Comparison of ENCODE assay signal across 8 cellular contexts in the genomic region with DNA sequence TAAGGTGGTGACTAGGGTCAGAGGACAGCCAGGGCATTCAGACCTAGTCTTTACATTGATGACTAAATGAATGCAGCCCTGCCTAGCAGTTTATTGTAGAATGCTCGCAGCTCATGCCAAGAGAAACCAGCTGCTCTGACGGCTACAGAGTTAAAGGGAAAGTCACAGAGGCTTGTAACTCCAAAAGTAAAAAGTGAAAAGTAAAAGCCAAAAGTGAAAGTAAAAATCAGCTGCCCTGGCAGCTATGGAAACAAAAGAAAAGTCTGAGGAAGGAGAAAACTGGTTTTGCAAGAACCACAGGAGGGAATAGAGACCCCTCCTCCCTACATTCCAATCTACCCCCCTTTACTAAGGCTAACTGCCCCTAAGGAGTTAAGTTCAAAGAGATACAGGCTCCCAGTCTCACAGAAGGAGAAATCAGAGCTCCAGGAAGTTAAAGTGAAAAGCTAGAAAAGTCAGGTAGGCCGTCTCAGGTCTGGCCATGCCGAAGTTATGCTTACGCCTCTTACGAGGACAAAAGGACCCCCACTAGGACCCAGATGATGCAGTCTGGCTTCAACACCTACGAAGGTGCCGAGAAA. TPM values are rescaled to one million over a fixed set of nuclear protein-coding genes. Genes with fewer than 3 reads are reported as not detected.
A peak's percentile ranks its signal among the peaks of the same experiment; 100 is the strongest.
DNase-seq lines count a peak whose midpoint lies in the region; ATAC-seq, FAIRE-seq and TF ChIP-seq lines count a peak whose summit lies in the region.

No MANE protein-coding gene starts in this region.

- peak; percentile 86 for FAIRE-seq in GM12892 (lab: Jason Lieb, UNC)

- TF ChIP-seq POLR2A in GM12892 (IDR thresholded peaks at IDR 0.05; ENCODE audit: low read depth, low read length) (no peak), prostate gland (IDR thresholded peaks at IDR 0.05) (no peak)

- peak overlapping the region; percentile 78 for H3K27ac Mint-ChIP-seq in WTC11

- peak overlapping the region in 1 of 2 donors; percentile 13 for H3K4me3 ChIP-seq in prostate gland

- DNase-seq in GM12892 (ENCODE audit: insufficient read length) = no peak
- no peak for DNase-seq in WTC11 (ENCODE audit: low spot score)
- DNase-seq in Right ventricle myocardium superior = no peak
- peak; percentile 5 for DNase-seq in prostate gland (ENCODE audit: low spot score)
- no peak for DNase-seq in NCI-H187 (lab: John Stamatoyannopoulos, UW)
- DNase-seq in GM19238 (ENCODE audit: insufficient read length, low spot score) = no peak

- no peaks in the 10 kb centered on the region for H3K36me3 Mint-ChIP-seq in WTC11

- TF ChIP-seq CTCF in WTC11 (IDR thresholded peaks at IDR 0.05) (no peak), prostate gland (IDR thresholded peaks at IDR 0.05) (no peak)

- H3K4me1 Mint-ChIP-seq in WTC11 = peaks cover 45% of the 10 kb centered on the region

- ATAC-seq in WTC11 = peak; percentile 91
- ATAC-seq in Right ventricle myocardium superior (ENCODE audit: poor library complexity) = peak; percentile 22
- ATAC-seq in esophagus mucosa = no peak
- no peak for ATAC-seq in GM18858 (IDR thresholded peaks at IDR 0.05; ENCODE audit: unreplicated experiment)

- CTCF ChIA-PET in WTC11 (lab: Charles Lee) = interaction anchor here (0.6 to 1.3 kb wide), 5 partner anchors 18 to 569 kb away, joined by 3 to 10 read pairs (median 3); no protein-coding TSS in a partner anchor

- peak overlapping the region; percentile 65 for H3K4me3 Mint-ChIP-seq in WTC11

- H3K4me1 ChIP-seq in prostate gland (replicated peaks) = no peaks in the 10 kb centered on the region

- WGBS in prostate gland = 4% methylated on average over 8 of the region's 8 CpGs

- H3K36me3 ChIP-seq in prostate gland = no peaks in the 10 kb centered on the region

- no peaks in the 10 kb centered on the region for H3K9me3 Mint-ChIP-seq in WTC11

- H3K27me3 Mint-ChIP-seq in WTC11 (ENCODE audit: low read depth) = no peaks in the 10 kb centered on the region

- intact Hi-C loops in Right ventricle myocardium superior (cut with DNase I) (no loop called here), prostate gland (cut with DNase I) (no loop called here)

- POLR2A ChIA-PET in WTC11 (lab: Charles Lee) = interaction anchor here (0.6 to 1.9 kb wide), 3 partner anchors 10 to 359 kb away, joined by 3 to 5 read pairs (median 3); no protein-coding TSS in a partner anchor

- H3K27me3 ChIP-seq in prostate gland (replicated peaks; ENCODE audit: insufficient read depth) = no peaks in the 10 kb centered on the region

- no peaks in the 10 kb centered on the region for H3K9me3 ChIP-seq in prostate gland

- peak overlapping the region; percentile 63 to 78 for H3K27ac ChIP-seq in prostate gland

TF ChIP-seq in WTC11, 78 proteins besides CTCF, POLR2A, EP300 and RAD21:
- TF ChIP-seq, protein P1, sequence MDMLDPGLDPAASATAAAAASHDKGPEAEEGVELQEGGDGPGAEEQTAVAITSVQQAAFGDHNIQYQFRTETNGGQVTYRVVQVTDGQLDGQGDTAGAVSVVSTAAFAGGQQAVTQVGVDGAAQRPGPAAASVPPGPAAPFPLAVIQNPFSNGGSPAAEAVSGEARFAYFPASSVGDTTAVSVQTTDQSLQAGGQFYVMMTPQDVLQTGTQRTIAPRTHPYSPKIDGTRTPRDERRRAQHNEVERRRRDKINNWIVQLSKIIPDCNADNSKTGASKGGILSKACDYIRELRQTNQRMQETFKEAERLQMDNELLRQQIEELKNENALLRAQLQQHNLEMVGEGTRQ (CRISPR knock-in tag; IDR thresholded peaks at IDR 0.05) = no peak
- TF ChIP-seq, protein P2, sequence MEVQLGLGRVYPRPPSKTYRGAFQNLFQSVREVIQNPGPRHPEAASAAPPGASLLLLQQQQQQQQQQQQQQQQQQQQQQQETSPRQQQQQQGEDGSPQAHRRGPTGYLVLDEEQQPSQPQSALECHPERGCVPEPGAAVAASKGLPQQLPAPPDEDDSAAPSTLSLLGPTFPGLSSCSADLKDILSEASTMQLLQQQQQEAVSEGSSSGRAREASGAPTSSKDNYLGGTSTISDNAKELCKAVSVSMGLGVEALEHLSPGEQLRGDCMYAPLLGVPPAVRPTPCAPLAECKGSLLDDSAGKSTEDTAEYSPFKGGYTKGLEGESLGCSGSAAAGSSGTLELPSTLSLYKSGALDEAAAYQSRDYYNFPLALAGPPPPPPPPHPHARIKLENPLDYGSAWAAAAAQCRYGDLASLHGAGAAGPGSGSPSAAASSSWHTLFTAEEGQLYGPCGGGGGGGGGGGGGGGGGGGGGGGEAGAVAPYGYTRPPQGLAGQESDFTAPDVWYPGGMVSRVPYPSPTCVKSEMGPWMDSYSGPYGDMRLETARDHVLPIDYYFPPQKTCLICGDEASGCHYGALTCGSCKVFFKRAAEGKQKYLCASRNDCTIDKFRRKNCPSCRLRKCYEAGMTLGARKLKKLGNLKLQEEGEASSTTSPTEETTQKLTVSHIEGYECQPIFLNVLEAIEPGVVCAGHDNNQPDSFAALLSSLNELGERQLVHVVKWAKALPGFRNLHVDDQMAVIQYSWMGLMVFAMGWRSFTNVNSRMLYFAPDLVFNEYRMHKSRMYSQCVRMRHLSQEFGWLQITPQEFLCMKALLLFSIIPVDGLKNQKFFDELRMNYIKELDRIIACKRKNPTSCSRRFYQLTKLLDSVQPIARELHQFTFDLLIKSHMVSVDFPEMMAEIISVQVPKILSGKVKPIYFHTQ (CRISPR knock-in tag; IDR thresholded peaks at IDR 0.05) = no peak
- TF ChIP-seq, protein P3, sequence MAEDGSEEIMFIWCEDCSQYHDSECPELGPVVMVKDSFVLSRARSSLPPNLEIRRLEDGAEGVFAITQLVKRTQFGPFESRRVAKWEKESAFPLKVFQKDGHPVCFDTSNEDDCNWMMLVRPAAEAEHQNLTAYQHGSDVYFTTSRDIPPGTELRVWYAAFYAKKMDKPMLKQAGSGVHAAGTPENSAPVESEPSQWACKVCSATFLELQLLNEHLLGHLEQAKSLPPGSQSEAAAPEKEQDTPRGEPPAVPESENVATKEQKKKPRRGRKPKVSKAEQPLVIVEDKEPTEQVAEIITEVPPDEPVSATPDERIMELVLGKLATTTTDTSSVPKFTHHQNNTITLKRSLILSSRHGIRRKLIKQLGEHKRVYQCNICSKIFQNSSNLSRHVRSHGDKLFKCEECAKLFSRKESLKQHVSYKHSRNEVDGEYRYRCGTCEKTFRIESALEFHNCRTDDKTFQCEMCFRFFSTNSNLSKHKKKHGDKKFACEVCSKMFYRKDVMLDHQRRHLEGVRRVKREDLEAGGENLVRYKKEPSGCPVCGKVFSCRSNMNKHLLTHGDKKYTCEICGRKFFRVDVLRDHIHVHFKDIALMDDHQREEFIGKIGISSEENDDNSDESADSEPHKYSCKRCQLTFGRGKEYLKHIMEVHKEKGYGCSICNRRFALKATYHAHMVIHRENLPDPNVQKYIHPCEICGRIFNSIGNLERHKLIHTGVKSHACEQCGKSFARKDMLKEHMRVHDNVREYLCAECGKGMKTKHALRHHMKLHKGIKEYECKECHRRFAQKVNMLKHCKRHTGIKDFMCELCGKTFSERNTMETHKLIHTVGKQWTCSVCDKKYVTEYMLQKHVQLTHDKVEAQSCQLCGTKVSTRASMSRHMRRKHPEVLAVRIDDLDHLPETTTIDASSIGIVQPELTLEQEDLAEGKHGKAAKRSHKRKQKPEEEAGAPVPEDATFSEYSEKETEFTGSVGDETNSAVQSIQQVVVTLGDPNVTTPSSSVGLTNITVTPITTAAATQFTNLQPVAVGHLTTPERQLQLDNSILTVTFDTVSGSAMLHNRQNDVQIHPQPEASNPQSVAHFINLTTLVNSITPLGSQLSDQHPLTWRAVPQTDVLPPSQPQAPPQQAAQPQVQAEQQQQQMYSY (CRISPR knock-in tag; IDR thresholded peaks at IDR 0.05) = no peak

RNA-seq across cellular contexts. Expression of a gene that starts 6.0 kb away (rescaled TPM):
- polyA plus RNA-seq in GM12892 (2012; ENCODE audit: missing spikeins) = not detected
- total RNA-seq in WTC11 (2021) = not detected in 3 replicates
- not detected for total RNA-seq in Right ventricle myocardium superior
- not detected for total RNA-seq in prostate gland
- not detected for total RNA-seq in esophagus mucosa

RNA-seq across cellular contexts. Expression of a gene that starts 12.3 kb away (rescaled TPM):
- polyA plus RNA-seq in GM12892 (2012; ENCODE audit: missing spikeins) = 0.76 TPM
- total RNA-seq in WTC11 (2021) (not detected in 3 replicates), Right ventricle myocardium superior (not detected), prostate gland (not detected), esophagus mucosa (not detected)

RNA-seq across cellular contexts. Expression of a gene that starts 21.9 kb away (rescaled TPM):
- not detected for polyA plus RNA-seq in GM12892 (2012; ENCODE audit: missing spikeins)
- total RNA-seq in WTC11 (2021) (0.39 TPM in 1 of 3 replicates, not detected in the others), Right ventricle myocardium superior (not detected), prostate gland (not detected), esophagus mucosa (not detected)

RNA-seq across cellular contexts. Expression of a gene that starts 39.9 kb away (rescaled TPM):
- polyA plus RNA-seq in GM12892 (2012; ENCODE audit: missing spikeins) = 0.74 TPM
- total RNA-seq in WTC11 (2021) (7.0 to 14.1 TPM (median 11.3 TPM) in 3 replicates), Right ventricle myocardium superior (21.9 TPM), prostate gland (10 to 100 TPM in 1 of 2 donors, 1 to 10 TPM in 1; 3.9 to 24.9 TPM), esophagus mucosa (3.4 TPM)

RNA-seq across cellular contexts. Expression of a gene that starts 45.0 kb away (rescaled TPM):
- polyA plus RNA-seq in GM12892 (2012; ENCODE audit: missing spikeins) = not detected
- total RNA-seq in WTC11 (2021) (0.39 to 0.42 TPM (median 0.39 TPM) in 3 replicates), Right ventricle myocardium superior (not detected), prostate gland (1 to 10 TPM in 1 of 2 donors, under 1 TPM in 1; 0.36 to 1.4 TPM), esophagus mucosa (0.76 TPM)

Comparison
In these comparisons a context has a peak if more than half of its experiments do, and no peak if none do; other contexts are left out.
1. ATAC-seq: peak in WTC11 (single experiment) and Right ventricle myocardium superior (single experiment); none in esophagus mucosa (single experiment) and GM18858 (single experiment).